Comparison of ENCODE assay signal across 12 cellular contexts in genomic region chr13:111007209-111007608, GRCh38.
DNase-seq lines count a peak whose midpoint lies in the region; ATAC-seq and TF ChIP-seq lines count a peak whose summit lies in the region.
"Had no signal": no experiment of that assay in that cellular context is flagged by ENCODE, and none has a peak within 500 bp of the region (broad histone marks: within the 10 kb centered on the region; RNA-seq: fewer than 3 reads in every experiment).

No MANE protein-coding gene starts in this region.

- DNase-seq in A172 (ENCODE audit: low spot score): peak; percentile 25
- DNase-seq in MV-4-11 (lab: John Stamatoyannopoulos, UW): peak; percentile 76
- DNase-seq in dorsolateral prefrontal cortex: no peak
- no peak for DNase-seq in psoas muscle
- DNase-seq in NCI-H1048 (lab: John Stamatoyannopoulos, UW): no peak
- DNase-seq in stimulated activated CD4-positive, alpha-beta T cell treated with anti-CD3 and anti-CD28 coated beads, Interleukin-4, amount 100 ng/mL, for 24 hours: no peak
- no peak for DNase-seq in GOT3 (lab: John Stamatoyannopoulos, UW)
- DNase-seq: activated CD4-positive, alpha-beta T cell treated with anti-CD3 and anti-CD28 coated beads, Interleukin-2, amount 10 ng/mL, durations not matched to agents 7 days and 5 days; activated naive CD4-positive, alpha-beta T cell treated with anti-CD3 and anti-CD28 coated beads, Interleukin-2, amount 50 U/mL, for 16 hours; effector memory CD8-positive, alpha-beta T cell; NCI-H2171 had no signal

- H3K9me3 ChIP-seq in psoas muscle: no peaks in the 10 kb centered on the region

- peaks cover 25% of the 10 kb centered on the region for H3K4me1 ChIP-seq in psoas muscle

- H3K27ac ChIP-seq in dorsolateral prefrontal cortex (peak overlapping the region in 54 of 59 donors; percentile 1 to 93 (median 80)), psoas muscle (peak overlapping the region; percentile 92)

- TF ChIP-seq CTCF in dorsolateral prefrontal cortex (IDR thresholded peaks at IDR 0.05 in 54 of 56, conservative IDR thresholded peaks at IDR 0.05 in 2 of 56; ENCODE audit: low read depth in 1 of 56, partially characterized antibody in 56 of 56) (no peak), psoas muscle (IDR thresholded peaks at IDR 0.05) (no peak)

- no peak overlapping the region for H3K4me3 ChIP-seq in dorsolateral prefrontal cortex
- H3K4me3 ChIP-seq in psoas muscle: peak overlapping the region; percentile 33

- peaks cover 0 to 6% (median 0%) of the 10 kb centered on the region in 45 donors for H3K27me3 ChIP-seq in dorsolateral prefrontal cortex
- no peaks in the 10 kb centered on the region for H3K27me3 ChIP-seq in psoas muscle (ENCODE audit: insufficient read depth in 3 of 3, low read length in 2 of 3)

- ATAC-seq in psoas muscle (no peak), GM19467 (IDR thresholded peaks at IDR 0.05; ENCODE audit: unreplicated experiment) (no peak)
- ATAC-seq: effector memory CD8-positive, alpha-beta T cell had no signal

- intact Hi-C loops in dorsolateral prefrontal cortex (cut with DNase I) (no loop called here), psoas muscle (cut with DNase I) (loop anchor here in 1 of 2 donors (2.0 kb wide), 1 partner anchor 90 kb away; no protein-coding TSS in a partner anchor)

- 53 to 69% (median 57%) methylated on average over 3 of the region's 3 CpGs for WGBS in psoas muscle, 3 donors

- H3K36me3 ChIP-seq in psoas muscle (ENCODE audit: insufficient read depth in 1 of 2, low read depth in 1 of 2): no peaks in the 10 kb centered on the region

Comparison
In these comparisons a context has a peak if more than half of its experiments do, and no peak if none do; other contexts are left out.
1. DNase-seq: peak in A172 (single experiment) and MV-4-11 (single experiment); none in dorsolateral prefrontal cortex (0 of 10), psoas muscle (0 of 2), NCI-H1048 (single experiment), stimulated activated CD4-positive, alpha-beta T cell treated with anti-CD3 and anti-CD28 coated beads, Interleukin-4, amount 100 ng/mL, for 24 hours (single experiment) and GOT3 (single experiment).